In the genomic region with DNA sequence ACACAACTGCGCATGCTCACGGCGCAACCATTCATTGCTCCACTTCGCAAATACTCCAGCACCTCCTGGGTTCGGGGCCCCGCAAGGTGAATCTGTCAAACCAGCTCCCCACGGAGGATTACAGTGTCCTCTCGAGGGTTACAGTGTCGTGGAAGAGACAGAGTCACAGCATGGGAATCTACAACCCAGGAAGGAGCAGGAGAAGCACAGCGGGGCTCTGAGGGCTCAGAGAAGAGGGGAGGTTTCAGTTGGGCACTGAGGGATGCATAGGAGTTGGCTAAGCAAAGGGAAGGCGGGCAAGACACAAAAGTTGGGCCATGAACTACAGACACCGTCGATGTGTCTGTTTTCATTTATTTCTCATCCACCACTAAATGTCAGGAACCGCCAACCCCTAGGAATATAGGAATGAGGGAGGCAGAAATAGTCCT, we compare ENCODE assay signal across 2 cellular contexts.
TF ChIP-seq lines count a peak whose summit lies in the region.

No MANE protein-coding gene starts in this region.

TF ChIP-seq in GM23338, 12 proteins besides CTCF, POLR2A, EP300 and RAD21:
- TF ChIP-seq STAT1 (IDR thresholded peaks at IDR 0.05; ENCODE audit: unreplicated experiment) (no peak), CREB1 (CRISPR knock-in tag; IDR thresholded peaks at IDR 0.05; ENCODE audit: low read depth) (no peak), NANOG (IDR thresholded peaks at IDR 0.05; ENCODE audit: borderline replicate concordance) (no peak), ZNF331 (CRISPR knock-in tag; IDR thresholded peaks at IDR 0.05; ENCODE audit: low read depth) (no peak), POLR2AphosphoS5 (IDR thresholded peaks at IDR 0.05; ENCODE audit: low read depth) (no peak), EZH2phosphoT487 (IDR thresholded peaks at IDR 0.05; ENCODE audit: unreplicated experiment) (no peak), JUNB (IDR thresholded peaks at IDR 0.05; ENCODE audit: unreplicated experiment) (no peak)
- TF ChIP-seq, protein P1, sequence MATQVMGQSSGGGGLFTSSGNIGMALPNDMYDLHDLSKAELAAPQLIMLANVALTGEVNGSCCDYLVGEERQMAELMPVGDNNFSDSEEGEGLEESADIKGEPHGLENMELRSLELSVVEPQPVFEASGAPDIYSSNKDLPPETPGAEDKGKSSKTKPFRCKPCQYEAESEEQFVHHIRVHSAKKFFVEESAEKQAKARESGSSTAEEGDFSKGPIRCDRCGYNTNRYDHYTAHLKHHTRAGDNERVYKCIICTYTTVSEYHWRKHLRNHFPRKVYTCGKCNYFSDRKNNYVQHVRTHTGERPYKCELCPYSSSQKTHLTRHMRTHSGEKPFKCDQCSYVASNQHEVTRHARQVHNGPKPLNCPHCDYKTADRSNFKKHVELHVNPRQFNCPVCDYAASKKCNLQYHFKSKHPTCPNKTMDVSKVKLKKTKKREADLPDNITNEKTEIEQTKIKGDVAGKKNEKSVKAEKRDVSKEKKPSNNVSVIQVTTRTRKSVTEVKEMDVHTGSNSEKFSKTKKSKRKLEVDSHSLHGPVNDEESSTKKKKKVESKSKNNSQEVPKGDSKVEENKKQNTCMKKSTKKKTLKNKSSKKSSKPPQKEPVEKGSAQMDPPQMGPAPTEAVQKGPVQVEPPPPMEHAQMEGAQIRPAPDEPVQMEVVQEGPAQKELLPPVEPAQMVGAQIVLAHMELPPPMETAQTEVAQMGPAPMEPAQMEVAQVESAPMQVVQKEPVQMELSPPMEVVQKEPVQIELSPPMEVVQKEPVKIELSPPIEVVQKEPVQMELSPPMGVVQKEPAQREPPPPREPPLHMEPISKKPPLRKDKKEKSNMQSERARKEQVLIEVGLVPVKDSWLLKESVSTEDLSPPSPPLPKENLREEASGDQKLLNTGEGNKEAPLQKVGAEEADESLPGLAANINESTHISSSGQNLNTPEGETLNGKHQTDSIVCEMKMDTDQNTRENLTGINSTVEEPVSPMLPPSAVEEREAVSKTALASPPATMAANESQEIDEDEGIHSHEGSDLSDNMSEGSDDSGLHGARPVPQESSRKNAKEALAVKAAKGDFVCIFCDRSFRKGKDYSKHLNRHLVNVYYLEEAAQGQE (IDR thresholded peaks at IDR 0.05; ENCODE audit: unreplicated experiment), result no peak
- TF ChIP-seq, protein P2, sequence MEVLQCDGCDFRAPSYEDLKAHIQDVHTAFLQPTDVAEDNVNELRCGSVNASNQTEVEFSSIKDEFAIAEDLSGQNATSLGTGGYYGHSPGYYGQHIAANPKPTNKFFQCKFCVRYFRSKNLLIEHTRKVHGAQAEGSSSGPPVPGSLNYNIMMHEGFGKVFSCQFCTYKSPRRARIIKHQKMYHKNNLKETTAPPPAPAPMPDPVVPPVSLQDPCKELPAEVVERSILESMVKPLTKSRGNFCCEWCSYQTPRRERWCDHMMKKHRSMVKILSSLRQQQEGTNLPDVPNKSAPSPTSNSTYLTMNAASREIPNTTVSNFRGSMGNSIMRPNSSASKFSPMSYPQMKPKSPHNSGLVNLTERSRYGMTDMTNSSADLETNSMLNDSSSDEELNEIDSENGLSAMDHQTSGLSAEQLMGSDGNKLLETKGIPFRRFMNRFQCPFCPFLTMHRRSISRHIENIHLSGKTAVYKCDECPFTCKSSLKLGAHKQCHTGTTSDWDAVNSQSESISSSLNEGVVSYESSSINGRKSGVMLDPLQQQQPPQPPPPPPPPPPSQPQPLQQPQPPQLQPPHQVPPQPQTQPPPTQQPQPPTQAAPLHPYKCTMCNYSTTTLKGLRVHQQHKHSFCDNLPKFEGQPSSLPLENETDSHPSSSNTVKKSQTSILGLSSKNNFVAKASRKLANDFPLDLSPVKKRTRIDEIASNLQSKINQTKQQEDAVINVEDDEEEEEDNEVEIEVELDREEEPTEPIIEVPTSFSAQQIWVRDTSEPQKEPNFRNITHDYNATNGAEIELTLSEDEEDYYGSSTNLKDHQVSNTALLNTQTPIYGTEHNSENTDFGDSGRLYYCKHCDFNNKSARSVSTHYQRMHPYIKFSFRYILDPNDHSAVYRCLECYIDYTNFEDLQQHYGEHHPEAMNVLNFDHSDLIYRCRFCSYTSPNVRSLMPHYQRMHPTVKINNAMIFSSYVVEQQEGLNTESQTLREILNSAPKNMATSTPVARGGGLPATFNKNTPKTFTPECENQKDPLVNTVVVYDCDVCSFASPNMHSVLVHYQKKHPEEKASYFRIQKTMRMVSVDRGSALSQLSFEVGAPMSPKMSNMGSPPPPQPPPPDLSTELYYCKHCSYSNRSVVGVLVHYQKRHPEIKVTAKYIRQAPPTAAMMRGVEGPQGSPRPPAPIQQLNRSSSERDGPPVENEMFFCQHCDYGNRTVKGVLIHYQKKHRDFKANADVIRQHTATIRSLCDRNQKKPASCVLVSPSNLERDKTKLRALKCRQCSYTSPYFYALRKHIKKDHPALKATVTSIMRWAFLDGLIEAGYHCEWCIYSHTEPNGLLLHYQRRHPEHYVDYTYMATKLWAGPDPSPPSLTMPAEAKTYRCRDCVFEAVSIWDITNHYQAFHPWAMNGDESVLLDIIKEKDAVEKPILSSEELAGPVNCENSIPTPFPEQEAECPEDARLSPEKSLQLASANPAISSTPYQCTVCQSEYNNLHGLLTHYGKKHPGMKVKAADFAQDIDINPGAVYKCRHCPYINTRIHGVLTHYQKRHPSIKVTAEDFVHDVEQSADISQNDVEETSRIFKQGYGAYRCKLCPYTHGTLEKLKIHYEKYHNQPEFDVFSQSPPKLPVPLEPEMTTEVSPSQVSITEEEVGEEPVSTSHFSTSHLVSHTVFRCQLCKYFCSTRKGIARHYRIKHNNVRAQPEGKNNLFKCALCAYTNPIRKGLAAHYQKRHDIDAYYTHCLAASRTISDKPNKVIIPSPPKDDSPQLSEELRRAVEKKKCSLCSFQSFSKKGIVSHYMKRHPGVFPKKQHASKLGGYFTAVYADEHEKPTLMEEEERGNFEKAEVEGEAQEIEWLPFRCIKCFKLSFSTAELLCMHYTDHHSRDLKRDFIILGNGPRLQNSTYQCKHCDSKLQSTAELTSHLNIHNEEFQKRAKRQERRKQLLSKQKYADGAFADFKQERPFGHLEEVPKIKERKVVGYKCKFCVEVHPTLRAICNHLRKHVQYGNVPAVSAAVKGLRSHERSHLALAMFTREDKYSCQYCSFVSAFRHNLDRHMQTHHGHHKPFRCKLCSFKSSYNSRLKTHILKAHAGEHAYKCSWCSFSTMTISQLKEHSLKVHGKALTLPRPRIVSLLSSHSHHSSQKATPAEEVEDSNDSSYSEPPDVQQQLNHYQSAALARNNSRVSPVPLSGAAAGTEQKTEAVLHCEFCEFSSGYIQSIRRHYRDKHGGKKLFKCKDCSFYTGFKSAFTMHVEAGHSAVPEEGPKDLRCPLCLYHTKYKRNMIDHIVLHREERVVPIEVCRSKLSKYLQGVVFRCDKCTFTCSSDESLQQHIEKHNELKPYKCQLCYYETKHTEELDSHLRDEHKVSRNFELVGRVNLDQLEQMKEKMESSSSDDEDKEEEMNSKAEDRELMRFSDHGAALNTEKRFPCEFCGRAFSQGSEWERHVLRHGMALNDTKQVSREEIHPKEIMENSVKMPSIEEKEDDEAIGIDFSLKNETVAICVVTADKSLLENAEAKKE (CRISPR knock-in tag; IDR thresholded peaks at IDR 0.05), result no peak
- TF ChIP-seq, protein P3, sequence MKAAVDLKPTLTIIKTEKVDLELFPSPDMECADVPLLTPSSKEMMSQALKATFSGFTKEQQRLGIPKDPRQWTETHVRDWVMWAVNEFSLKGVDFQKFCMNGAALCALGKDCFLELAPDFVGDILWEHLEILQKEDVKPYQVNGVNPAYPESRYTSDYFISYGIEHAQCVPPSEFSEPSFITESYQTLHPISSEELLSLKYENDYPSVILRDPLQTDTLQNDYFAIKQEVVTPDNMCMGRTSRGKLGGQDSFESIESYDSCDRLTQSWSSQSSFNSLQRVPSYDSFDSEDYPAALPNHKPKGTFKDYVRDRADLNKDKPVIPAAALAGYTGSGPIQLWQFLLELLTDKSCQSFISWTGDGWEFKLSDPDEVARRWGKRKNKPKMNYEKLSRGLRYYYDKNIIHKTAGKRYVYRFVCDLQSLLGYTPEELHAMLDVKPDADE (IDR thresholded peaks at IDR 0.05), result no peak

TF ChIP-seq in HepG2, 621 proteins besides CTCF, POLR2A, EP300 and RAD21 (continues in another document):
- TF ChIP-seq, protein P4, sequence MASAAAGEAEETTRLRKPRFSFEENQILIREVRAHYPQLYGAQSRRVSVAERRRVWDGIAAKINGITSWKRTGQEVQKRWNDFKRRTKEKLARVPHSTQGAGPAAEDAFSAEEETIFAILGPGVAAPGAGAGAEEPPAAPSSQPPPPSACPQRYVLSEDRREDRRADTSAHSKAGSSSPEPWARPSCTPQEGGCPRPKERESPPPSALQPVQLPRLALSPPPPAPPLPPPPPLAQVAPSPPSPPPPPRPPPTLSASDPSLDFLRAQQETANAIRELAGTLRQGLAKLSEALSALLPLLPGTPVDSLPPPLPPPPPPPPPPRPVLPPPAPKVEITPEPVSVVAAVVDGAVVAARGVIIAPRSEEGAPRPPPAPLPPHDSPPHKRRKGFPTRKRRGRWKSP (CRISPR knock-in tag; IDR thresholded peaks at IDR 0.05), result peak; percentile 49; the same call in 1 of the 2 replicates
- TF ChIP-seq ZNF598 (CRISPR knock-in tag; IDR thresholded peaks at IDR 0.05; ENCODE audit: borderline replicate concordance) (0 out of 2 replicates have a peak, but pooled peaks have one; percentile 20), KLF13 (CRISPR knock-in tag; IDR thresholded peaks at IDR 0.05) (no peak), RBM22 (optimal IDR thresholded peaks at IDR 0.05; ENCODE audit: low read length) (no peak), ZMYM4 (CRISPR knock-in tag; IDR thresholded peaks at IDR 0.05) (peak; percentile 49; the same call in 1 of the 2 replicates), NCOA5 (CRISPR knock-in tag; IDR thresholded peaks at IDR 0.05) (no peak), SALL1 (CRISPR knock-in tag; IDR thresholded peaks at IDR 0.05) (0 out of 2 replicates have a peak, but pooled peaks have one; percentile 9), AGO2 (optimal IDR thresholded peaks at IDR 0.05; ENCODE audit: low read depth, low read length) (no peak), PAX8 (CRISPR knock-in tag; IDR thresholded peaks at IDR 0.05; ENCODE audit: borderline replicate concordance) (no peak), CBFB (CRISPR knock-in tag; IDR thresholded peaks at IDR 0.05) (no peak), PRMT3 (CRISPR knock-in tag; IDR thresholded peaks at IDR 0.05; ENCODE audit: borderline replicate concordance, low read depth) (no peak), ZNF768 (CRISPR knock-in tag; IDR thresholded peaks at IDR 0.05) (no peak), ZKSCAN8 (CRISPR knock-in tag; IDR thresholded peaks at IDR 0.05; ENCODE audit: borderline replicate concordance) (0 out of 2 replicates have a peak, but pooled peaks have one; percentile 26), ZNF225 (CRISPR knock-in tag; IDR thresholded peaks at IDR 0.05) (no peak), ZFP1 (CRISPR knock-in tag; IDR thresholded peaks at IDR 0.05) (no peak), NR2F1 (CRISPR knock-in tag; IDR thresholded peaks at IDR 0.05) (no peak)
- TF ChIP-seq, protein P5, sequence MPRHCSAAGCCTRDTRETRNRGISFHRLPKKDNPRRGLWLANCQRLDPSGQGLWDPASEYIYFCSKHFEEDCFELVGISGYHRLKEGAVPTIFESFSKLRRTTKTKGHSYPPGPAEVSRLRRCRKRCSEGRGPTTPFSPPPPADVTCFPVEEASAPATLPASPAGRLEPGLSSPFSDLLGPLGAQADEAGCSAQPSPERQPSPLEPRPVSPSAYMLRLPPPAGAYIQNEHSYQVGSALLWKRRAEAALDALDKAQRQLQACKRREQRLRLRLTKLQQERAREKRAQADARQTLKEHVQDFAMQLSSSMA (CRISPR knock-in tag; IDR thresholded peaks at IDR 0.05), result 0 out of 2 replicates have a peak, but pooled peaks have one; percentile 25
- TF ChIP-seq, protein P6, sequence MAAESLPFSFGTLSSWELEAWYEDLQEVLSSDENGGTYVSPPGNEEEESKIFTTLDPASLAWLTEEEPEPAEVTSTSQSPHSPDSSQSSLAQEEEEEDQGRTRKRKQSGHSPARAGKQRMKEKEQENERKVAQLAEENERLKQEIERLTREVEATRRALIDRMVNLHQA (CRISPR knock-in tag; IDR thresholded peaks at IDR 0.05), result no peak
- TF ChIP-seq, protein P7, sequence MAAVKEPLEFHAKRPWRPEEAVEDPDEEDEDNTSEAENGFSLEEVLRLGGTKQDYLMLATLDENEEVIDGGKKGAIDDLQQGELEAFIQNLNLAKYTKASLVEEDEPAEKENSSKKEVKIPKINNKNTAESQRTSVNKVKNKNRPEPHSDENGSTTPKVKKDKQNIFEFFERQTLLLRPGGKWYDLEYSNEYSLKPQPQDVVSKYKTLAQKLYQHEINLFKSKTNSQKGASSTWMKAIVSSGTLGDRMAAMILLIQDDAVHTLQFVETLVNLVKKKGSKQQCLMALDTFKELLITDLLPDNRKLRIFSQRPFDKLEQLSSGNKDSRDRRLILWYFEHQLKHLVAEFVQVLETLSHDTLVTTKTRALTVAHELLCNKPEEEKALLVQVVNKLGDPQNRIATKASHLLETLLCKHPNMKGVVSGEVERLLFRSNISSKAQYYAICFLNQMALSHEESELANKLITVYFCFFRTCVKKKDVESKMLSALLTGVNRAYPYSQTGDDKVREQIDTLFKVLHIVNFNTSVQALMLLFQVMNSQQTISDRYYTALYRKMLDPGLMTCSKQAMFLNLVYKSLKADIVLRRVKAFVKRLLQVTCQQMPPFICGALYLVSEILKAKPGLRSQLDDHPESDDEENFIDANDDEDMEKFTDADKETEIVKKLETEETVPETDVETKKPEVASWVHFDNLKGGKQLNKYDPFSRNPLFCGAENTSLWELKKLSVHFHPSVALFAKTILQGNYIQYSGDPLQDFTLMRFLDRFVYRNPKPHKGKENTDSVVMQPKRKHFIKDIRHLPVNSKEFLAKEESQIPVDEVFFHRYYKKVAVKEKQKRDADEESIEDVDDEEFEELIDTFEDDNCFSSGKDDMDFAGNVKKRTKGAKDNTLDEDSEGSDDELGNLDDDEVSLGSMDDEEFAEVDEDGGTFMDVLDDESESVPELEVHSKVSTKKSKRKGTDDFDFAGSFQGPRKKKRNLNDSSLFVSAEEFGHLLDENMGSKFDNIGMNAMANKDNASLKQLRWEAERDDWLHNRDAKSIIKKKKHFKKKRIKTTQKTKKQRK (IDR thresholded peaks at IDR 0.05; ENCODE audit: low read length), result no peak
- TF ChIP-seq, protein P8, sequence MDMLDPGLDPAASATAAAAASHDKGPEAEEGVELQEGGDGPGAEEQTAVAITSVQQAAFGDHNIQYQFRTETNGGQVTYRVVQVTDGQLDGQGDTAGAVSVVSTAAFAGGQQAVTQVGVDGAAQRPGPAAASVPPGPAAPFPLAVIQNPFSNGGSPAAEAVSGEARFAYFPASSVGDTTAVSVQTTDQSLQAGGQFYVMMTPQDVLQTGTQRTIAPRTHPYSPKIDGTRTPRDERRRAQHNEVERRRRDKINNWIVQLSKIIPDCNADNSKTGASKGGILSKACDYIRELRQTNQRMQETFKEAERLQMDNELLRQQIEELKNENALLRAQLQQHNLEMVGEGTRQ (IDR thresholded peaks at IDR 0.05; ENCODE audit: low read depth, low read length), result no peak
- TF ChIP-seq, protein P8 (CRISPR knock-in tag; IDR thresholded peaks at IDR 0.05; ENCODE audit: borderline replicate concordance), result no peak
- TF ChIP-seq, protein P9, sequence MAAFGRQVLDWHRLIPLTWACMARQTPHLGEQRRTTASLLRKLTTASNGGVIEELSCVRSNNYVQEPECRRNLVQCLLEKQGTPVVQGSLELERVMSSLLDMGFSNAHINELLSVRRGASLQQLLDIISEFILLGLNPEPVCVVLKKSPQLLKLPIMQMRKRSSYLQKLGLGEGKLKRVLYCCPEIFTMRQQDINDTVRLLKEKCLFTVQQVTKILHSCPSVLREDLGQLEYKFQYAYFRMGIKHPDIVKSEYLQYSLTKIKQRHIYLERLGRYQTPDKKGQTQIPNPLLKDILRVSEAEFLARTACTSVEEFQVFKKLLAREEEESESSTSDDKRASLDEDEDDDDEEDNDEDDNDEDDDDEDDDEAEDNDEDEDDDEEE (CRISPR knock-in tag; IDR thresholded peaks at IDR 0.05), result peak; percentile 41; the same call in 1 of the 2 replicates
